ENCODE assay signal across 2 cellular contexts in the genomic region with DNA sequence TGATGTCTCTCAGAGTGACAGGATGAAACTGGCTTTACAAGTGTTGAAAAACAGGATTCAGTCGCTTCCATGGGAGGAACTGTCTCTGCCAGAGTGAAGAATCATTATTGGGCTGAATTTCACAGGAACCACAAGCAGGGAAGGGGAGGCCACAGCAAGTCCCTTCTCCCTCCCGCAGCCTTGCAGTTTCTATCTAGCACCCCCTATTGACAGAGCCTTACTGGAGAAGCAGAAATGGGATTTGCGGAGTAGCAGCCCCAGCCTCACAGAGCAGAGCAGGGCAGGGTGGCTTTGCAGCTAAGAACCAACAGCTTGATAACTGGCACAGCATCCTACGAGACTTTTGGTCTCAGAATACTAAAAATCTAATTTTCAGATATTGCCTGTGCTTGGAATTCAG.
TF ChIP-seq lines count a peak whose summit lies in the region.

No MANE protein-coding gene starts in this region.

TF ChIP-seq in HCT116, 20 proteins besides CTCF, POLR2A, EP300 and RAD21 (continued from another document):
- TF ChIP-seq, protein P1, sequence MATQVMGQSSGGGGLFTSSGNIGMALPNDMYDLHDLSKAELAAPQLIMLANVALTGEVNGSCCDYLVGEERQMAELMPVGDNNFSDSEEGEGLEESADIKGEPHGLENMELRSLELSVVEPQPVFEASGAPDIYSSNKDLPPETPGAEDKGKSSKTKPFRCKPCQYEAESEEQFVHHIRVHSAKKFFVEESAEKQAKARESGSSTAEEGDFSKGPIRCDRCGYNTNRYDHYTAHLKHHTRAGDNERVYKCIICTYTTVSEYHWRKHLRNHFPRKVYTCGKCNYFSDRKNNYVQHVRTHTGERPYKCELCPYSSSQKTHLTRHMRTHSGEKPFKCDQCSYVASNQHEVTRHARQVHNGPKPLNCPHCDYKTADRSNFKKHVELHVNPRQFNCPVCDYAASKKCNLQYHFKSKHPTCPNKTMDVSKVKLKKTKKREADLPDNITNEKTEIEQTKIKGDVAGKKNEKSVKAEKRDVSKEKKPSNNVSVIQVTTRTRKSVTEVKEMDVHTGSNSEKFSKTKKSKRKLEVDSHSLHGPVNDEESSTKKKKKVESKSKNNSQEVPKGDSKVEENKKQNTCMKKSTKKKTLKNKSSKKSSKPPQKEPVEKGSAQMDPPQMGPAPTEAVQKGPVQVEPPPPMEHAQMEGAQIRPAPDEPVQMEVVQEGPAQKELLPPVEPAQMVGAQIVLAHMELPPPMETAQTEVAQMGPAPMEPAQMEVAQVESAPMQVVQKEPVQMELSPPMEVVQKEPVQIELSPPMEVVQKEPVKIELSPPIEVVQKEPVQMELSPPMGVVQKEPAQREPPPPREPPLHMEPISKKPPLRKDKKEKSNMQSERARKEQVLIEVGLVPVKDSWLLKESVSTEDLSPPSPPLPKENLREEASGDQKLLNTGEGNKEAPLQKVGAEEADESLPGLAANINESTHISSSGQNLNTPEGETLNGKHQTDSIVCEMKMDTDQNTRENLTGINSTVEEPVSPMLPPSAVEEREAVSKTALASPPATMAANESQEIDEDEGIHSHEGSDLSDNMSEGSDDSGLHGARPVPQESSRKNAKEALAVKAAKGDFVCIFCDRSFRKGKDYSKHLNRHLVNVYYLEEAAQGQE (IDR thresholded peaks at IDR 0.05; ENCODE audit: low read depth) = no peak
- TF ChIP-seq, protein P2, sequence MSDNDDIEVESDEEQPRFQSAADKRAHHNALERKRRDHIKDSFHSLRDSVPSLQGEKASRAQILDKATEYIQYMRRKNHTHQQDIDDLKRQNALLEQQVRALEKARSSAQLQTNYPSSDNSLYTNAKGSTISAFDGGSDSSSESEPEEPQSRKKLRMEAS (IDR thresholded peaks at IDR 0.05) = no peak
- TF ChIP-seq, protein P3, sequence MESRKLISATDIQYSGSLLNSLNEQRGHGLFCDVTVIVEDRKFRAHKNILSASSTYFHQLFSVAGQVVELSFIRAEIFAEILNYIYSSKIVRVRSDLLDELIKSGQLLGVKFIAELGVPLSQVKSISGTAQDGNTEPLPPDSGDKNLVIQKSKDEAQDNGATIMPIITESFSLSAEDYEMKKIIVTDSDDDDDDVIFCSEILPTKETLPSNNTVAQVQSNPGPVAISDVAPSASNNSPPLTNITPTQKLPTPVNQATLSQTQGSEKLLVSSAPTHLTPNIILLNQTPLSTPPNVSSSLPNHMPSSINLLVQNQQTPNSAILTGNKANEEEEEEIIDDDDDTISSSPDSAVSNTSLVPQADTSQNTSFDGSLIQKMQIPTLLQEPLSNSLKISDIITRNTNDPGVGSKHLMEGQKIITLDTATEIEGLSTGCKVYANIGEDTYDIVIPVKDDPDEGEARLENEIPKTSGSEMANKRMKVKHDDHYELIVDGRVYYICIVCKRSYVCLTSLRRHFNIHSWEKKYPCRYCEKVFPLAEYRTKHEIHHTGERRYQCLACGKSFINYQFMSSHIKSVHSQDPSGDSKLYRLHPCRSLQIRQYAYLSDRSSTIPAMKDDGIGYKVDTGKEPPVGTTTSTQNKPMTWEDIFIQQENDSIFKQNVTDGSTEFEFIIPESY (IDR thresholded peaks at IDR 0.05; ENCODE audit: extremely low read depth, insufficient replicate concordance, low read length) = no peak
- TF ChIP-seq SIN3A (IDR thresholded peaks at IDR 0.05; ENCODE audit: low read depth) (no peak), ELF1 (IDR thresholded peaks at IDR 0.05; ENCODE audit: borderline replicate concordance, low read depth) (no peak), EZH2phosphoT487 (IDR thresholded peaks at IDR 0.05; ENCODE audit: borderline replicate concordance) (no peak), EGR1 (IDR thresholded peaks at IDR 0.05; ENCODE audit: low read depth) (no peak), YY1 (IDR thresholded peaks at IDR 0.05; ENCODE audit: extremely low read depth, insufficient replicate concordance, low read depth, low read length) (no peak), FOSL1 (IDR thresholded peaks at IDR 0.05; ENCODE audit: low read depth) (no peak), POLR2AphosphoS5 (IDR thresholded peaks at IDR 0.05; ENCODE audit: low read depth, low read length) (no peak), EZH2 (IDR thresholded peaks at IDR 0.05) (no peak), CEBPB (IDR thresholded peaks at IDR 0.05; ENCODE audit: low read depth) (no peak), SRF (IDR thresholded peaks at IDR 0.05; ENCODE audit: low read depth) (no peak), CBX3 (IDR thresholded peaks at IDR 0.05; ENCODE audit: low read depth) (no peak)
- TF ChIP-seq, protein P4, sequence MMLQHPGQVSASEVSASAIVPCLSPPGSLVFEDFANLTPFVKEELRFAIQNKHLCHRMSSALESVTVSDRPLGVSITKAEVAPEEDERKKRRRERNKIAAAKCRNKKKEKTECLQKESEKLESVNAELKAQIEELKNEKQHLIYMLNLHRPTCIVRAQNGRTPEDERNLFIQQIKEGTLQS (IDR thresholded peaks at IDR 0.05) = no peak

TF ChIP-seq in GM12878, 131 proteins besides CTCF, POLR2A, EP300 and RAD21 (continued from another document):
- TF ChIP-seq, protein P5, sequence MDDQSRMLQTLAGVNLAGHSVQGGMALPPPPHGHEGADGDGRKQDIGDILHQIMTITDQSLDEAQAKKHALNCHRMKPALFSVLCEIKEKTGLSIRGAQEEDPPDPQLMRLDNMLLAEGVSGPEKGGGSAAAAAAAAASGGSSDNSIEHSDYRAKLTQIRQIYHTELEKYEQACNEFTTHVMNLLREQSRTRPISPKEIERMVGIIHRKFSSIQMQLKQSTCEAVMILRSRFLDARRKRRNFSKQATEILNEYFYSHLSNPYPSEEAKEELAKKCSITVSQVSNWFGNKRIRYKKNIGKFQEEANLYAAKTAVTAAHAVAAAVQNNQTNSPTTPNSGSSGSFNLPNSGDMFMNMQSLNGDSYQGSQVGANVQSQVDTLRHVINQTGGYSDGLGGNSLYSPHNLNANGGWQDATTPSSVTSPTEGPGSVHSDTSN (IDR thresholded peaks at IDR 0.05; ENCODE audit: insufficient replicate concordance, low read depth, low read length) = no peak
- TF ChIP-seq, protein P4 (IDR thresholded peaks at IDR 0.05; ENCODE audit: borderline replicate concordance, extremely low read depth, low read depth, low read length) = no peak
